10 cellular contexts compared by ENCODE assay signal in genomic region chr16:15653227-15653626, GRCh38. TPM values are rescaled to one million over a fixed set of nuclear protein-coding genes. Genes with fewer than 3 reads are reported as not detected.
DNase-seq lines count a peak whose midpoint lies in the region; ATAC-seq and TF ChIP-seq lines count a peak whose summit lies in the region.
"Had no signal": no experiment of that assay in that cellular context is flagged by ENCODE, and none has a peak within 500 bp of the region (broad histone marks: within the 10 kb centered on the region; RNA-seq: fewer than 3 reads in every experiment).

No MANE protein-coding gene starts in this region.

- H3K9me3 ChIP-seq in neutrophil = no peaks in the 10 kb centered on the region
- H3K9me3 ChIP-seq: left lung had no signal

- H3K27ac ChIP-seq in neutrophil = peak overlapping the region; percentile 19
- H3K27ac ChIP-seq: left lung had no signal

- no peaks in the 10 kb centered on the region for H3K27me3 ChIP-seq in neutrophil
- H3K27me3 ChIP-seq: left lung had no signal

- H3K4me3 ChIP-seq in neutrophil (ENCODE audit: low read depth in 1 of 2, low read length in 1 of 2) = no peak overlapping the region
- H3K4me3 ChIP-seq: left lung had no signal

- ATAC-seq in GM18870 (IDR thresholded peaks at IDR 0.05; ENCODE audit: unreplicated experiment) (no peak), HG03520 (IDR thresholded peaks at IDR 0.05; ENCODE audit: unreplicated experiment) (no peak)
- ATAC-seq: left lung had no signal

- peaks cover 33% of the 10 kb centered on the region for H3K36me3 ChIP-seq in neutrophil
- H3K36me3 ChIP-seq: left lung had no signal

- no peak for TF ChIP-seq CTCF in neutrophil (IDR thresholded peaks at IDR 0.05)

- DNase-seq in DMS153 treated with DMSO at 0.1 percent for 48 hours (lab: John Stamatoyannopoulos, UW; ENCODE audit: unreplicated experiment) (peak; percentile 16), NCI-H510A (lab: John Stamatoyannopoulos, UW) (peak; percentile 58), dermis blood vessel endothelial cell (peak; percentile 47), NCI-H526 (lab: John Stamatoyannopoulos, UW) (no peak), DMS53 (lab: John Stamatoyannopoulos, UW) (no peak)
- DNase-seq: Kasumi-1, left lung had no signal

- H3K4me1 ChIP-seq in neutrophil (ENCODE audit: control insufficient read depth in 1 of 2, insufficient read depth in 1 of 2, low read depth in 1 of 2, low read length in 1 of 2) = peaks cover 30 to 38% of the 10 kb centered on the region in 2 experiments

RNA-seq across cellular contexts. Expression of gene NDE1, which starts 3.2 kb away (rescaled TPM):
- total RNA-seq in dermis blood vessel endothelial cell = 44.4 and 80.1 TPM in 2 replicates

RNA-seq across cellular contexts. Expression of gene MARF1, which starts 10.3 kb away (rescaled TPM):
- total RNA-seq in dermis blood vessel endothelial cell = 15.3 and 24.2 TPM in 2 replicates

Comparison
In these comparisons a context has a peak if more than half of its experiments do, and no peak if none do; other contexts are left out.
1. DNase-seq: peak in DMS153 treated with DMSO at 0.1 percent for 48 hours (single experiment), NCI-H510A (single experiment) and dermis blood vessel endothelial cell (single experiment); none in NCI-H526 (0 of 2) and DMS53 (single experiment).